In the genomic region with DNA sequence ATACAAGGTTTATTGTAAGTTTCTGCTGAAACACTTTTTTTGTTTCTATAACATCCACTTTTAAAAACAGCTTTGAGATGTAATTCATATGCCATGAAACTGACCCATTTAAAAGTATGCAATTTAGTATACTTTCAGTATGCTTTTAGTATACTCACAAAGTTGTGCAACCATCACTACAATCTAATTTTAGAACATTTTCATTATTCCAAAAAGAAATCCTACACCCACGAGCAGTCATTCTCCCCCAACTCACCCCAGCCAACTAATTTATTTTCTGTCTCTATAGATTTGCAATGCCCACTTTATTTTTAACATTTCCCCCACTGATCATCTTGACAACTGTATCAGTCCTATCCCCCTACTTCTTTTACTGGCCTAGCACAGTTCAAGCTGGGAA, we compare ENCODE assay signal across 21 cellular contexts.
"Had no signal": no experiment of that assay in that cellular context is flagged by ENCODE, and none has a peak within 500 bp of the region (broad histone marks: within the 10 kb centered on the region; RNA-seq: fewer than 3 reads in every experiment).

No MANE protein-coding gene starts in this region.

- H2AFZ ChIP-seq: parathyroid adenoma had no signal

- H3K9ac ChIP-seq: parathyroid adenoma had no signal

- H3K4me3 ChIP-seq: coronary artery, gastroesophageal sphincter, left lung, lower lobe of right lung, prostate gland, right lobe of liver, spleen had no signal

- DNase-seq: effector CD4-positive, alpha-beta T cell; endodermal cell; glutamatergic neuron; immature natural killer cell; left lung; lower lobe of right lung; mesenchymal stem cell; midbrain; nephron progenitor cell; retina; right lobe of liver; spleen; stimulated activated CD4-positive, alpha-beta T cell treated with anti-CD3 and anti-CD28 coated beads, Interleukin-15, amount 100 ng/mL, for 24 hours; stimulated activated CD4-positive, alpha-beta T cell treated with anti-CD3 and anti-CD28 coated beads, Interleukin-1b, Interleukin-23, amount 100 ng/mL, for 48 hours; stimulated activated CD4-positive, alpha-beta T cell treated with anti-CD3 and anti-CD28 coated beads, Interleukin-4, amount 100 ng/mL, for 24 hours; stimulated activated naive CD4-positive, alpha-beta T cell; trophoblast cell had no signal

- H3K9me3 Mint-ChIP-seq: endodermal cell, immature natural killer cell had no signal

- H3K4me1 ChIP-seq: gastroesophageal sphincter, parathyroid adenoma, prostate gland, right lobe of liver had no signal

- H3K27ac ChIP-seq: coronary artery, gastroesophageal sphincter, left lung, lower lobe of right lung, parathyroid adenoma, prostate gland, right lobe of liver, spleen had no signal

- H3K27me3 ChIP-seq: gastroesophageal sphincter, left lung, right lobe of liver, spleen had no signal

- H3K9me3 ChIP-seq: gastroesophageal sphincter, left lung, lower lobe of right lung, prostate gland, right lobe of liver, spleen had no signal

- H3K36me3 ChIP-seq: lower lobe of right lung, prostate gland, right lobe of liver had no signal

- H3K27ac Mint-ChIP-seq: endodermal cell, immature natural killer cell, nephron progenitor cell had no signal

- H3K4me3 Mint-ChIP-seq: endodermal cell, immature natural killer cell, nephron progenitor cell had no signal

- ATAC-seq: gastroesophageal sphincter, left lung, lower lobe of right lung, right lobe of liver had no signal

- H3K79me2 ChIP-seq: parathyroid adenoma had no signal
